ENCODE assay signal across 9 cellular contexts in the genomic region with DNA sequence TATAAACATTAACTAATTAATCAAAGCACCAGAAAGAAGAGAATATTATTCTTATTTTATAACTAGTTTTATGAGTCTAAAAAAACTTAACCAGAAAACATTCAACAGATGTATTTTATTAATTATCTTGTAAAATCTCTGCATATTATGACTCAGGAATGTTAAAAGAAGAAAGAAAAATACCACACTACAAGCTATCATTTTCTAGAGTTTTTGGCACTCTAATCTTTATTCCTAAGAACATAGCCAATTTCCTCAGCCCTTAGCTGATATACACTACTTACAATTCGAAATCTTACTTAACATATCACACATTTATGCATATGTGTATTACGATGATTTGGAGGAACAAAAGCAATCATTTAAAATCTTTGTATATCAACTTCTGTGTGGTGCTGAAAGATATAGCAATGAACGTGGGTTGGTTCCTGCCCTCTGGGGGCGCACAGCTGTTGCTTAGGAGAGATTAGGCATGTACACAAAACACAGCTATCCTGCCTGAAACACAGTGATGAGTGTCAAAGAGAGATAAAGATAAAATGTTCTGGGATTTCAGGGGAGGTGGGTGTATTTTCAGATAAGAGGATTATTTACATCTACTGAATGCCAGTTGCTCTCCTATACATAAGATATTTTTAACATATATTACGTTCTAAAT.
DNase-seq lines count a peak whose midpoint lies in the region; ATAC-seq, FAIRE-seq and TF ChIP-seq lines count a peak whose summit lies in the region.
"Had no signal": no experiment of that assay in that cellular context is flagged by ENCODE, and none has a peak within 500 bp of the region (broad histone marks: within the 10 kb centered on the region; RNA-seq: fewer than 3 reads in every experiment).

No MANE protein-coding gene starts in this region.

- ATAC-seq in foreskin keratinocyte: peak; percentile 54

- H3K27ac ChIP-seq in HEK293 (ENCODE audit: extremely low read depth, low read depth, low read length) (no peak overlapping the region), foreskin keratinocyte (no peak overlapping the region), small intestine (ENCODE audit: low read depth in 1 of 2, low read length in 1 of 2) (no peak overlapping the region), spleen (peak overlapping the region in 3 of 8 donors; percentile 28 to 51 (median 39))

- CTCF ChIA-PET in HEK293 (lab: Yijun Ruan, JAX): interaction anchor here (1.0 kb wide), 1 partner anchor 214 kb away, joined by 4 read pairs; no protein-coding TSS in a partner anchor

- 65 to 72% (median 66%) methylated on average over 5 of the region's 5 CpGs for WGBS in small intestine, 3 donors
- WGBS in spleen, 5 donors: 73 to 85% (median 85%) methylated on average over 5 of the region's 5 CpGs

- DNase-seq in activated CD4-positive, alpha-beta T cell treated with anti-CD3 and anti-CD28 coated beads, Interleukin-2, amount 50 U/mL, for 48 hours: peak; percentile 16
- no peak for DNase-seq in foreskin keratinocyte
- DNase-seq in small intestine: no peak
- no peak for DNase-seq in activated gamma-delta T cell treated with Interleukin-2 at 50 U/mL for 16 hours
- no peak for DNase-seq in NCI-H2029 (lab: John Stamatoyannopoulos, UW)
- DNase-seq in spleen: no peak
- no peak for DNase-seq in NCI-H146 (lab: John Stamatoyannopoulos, UW)
- DNase-seq: NCI-H2227 treated with DMSO at 0.1 percent for 48 hours had no signal

- H3K9me3 ChIP-seq in HEK293 (ENCODE audit: control insufficient read depth, insufficient read depth, low read depth, low read length): no peaks in the 10 kb centered on the region
- H3K9me3 ChIP-seq in small intestine (ENCODE audit: control insufficient read depth, low read depth): no peaks in the 10 kb centered on the region
- H3K9me3 ChIP-seq in spleen: no peaks in the 10 kb centered on the region

- peak; percentile 62 for FAIRE-seq in small intestine (lab: Jason Lieb, UNC)

- intact Hi-C loops in spleen (cut with DNase I; ENCODE audit: low total_unique reads): no loop called here

- H3K4me1 ChIP-seq in HEK293 (ENCODE audit: control insufficient read depth, insufficient read depth, low read length) (no peaks in the 10 kb centered on the region), foreskin keratinocyte (no peaks in the 10 kb centered on the region), small intestine (ENCODE audit: control insufficient read depth in 2 of 2, insufficient read depth in 1 of 2, low read depth in 1 of 2, low read length in 1 of 2) (no peaks in the 10 kb centered on the region), spleen (peaks cover 0 to 17% (median 0%) of the 10 kb centered on the region in 6 donors)

- POLR2A ChIA-PET in HEK293 (lab: Yijun Ruan, JAX): no interaction called here

- H3K36me3 ChIP-seq in HEK293 (ENCODE audit: control insufficient read depth in 2 of 2, insufficient read depth in 1 of 2, low read length in 2 of 2) (peaks cover 10 to 42% of the 10 kb centered on the region in 2 experiments), small intestine (ENCODE audit: control insufficient read depth in 2 of 2, insufficient read depth in 2 of 2, low read length in 2 of 2) (peaks cover 0 to 5% of the 10 kb centered on the region in 2 donors), spleen (peaks cover 3 to 100% (median 81%) of the 10 kb centered on the region in 6 donors)

- TF ChIP-seq POLR2A in spleen (IDR thresholded peaks at IDR 0.05): no peak

- H3K27me3 ChIP-seq in foreskin keratinocyte (no peaks in the 10 kb centered on the region), small intestine (ENCODE audit: control insufficient read depth in 2 of 2, insufficient read depth in 2 of 2, low read length in 2 of 2) (no peaks in the 10 kb centered on the region), spleen (replicated peaks in 1 of 7) (no peaks in the 10 kb centered on the region)

- TF ChIP-seq CTCF in HEK293 (tag by site-specific recombination; IDR thresholded peaks at IDR 0.05) (no peak), foreskin keratinocyte (conservative IDR thresholded peaks at IDR 0.05) (peak; percentile 13), spleen (IDR thresholded peaks at IDR 0.05 in 8 of 11, conservative IDR thresholded peaks at IDR 0.05 in 3 of 11) (no peak)

- H3K4me3 ChIP-seq in HEK293 (ENCODE audit: low read depth, low read length) (no peak overlapping the region), small intestine (ENCODE audit: low read depth in 1 of 2, low read length in 2 of 2) (no peak overlapping the region), spleen (no peak overlapping the region)

TF ChIP-seq in HEK293, 187 proteins besides CTCF, POLR2A, EP300 and RAD21:
- no peak for TF ChIP-seq ZIC2 (tag by site-specific recombination; IDR thresholded peaks at IDR 0.05)
- peak; percentile 92 for TF ChIP-seq EGR2 (tag by site-specific recombination; IDR thresholded peaks at IDR 0.05; ENCODE audit: low read depth)
- TF ChIP-seq, protein P1, sequence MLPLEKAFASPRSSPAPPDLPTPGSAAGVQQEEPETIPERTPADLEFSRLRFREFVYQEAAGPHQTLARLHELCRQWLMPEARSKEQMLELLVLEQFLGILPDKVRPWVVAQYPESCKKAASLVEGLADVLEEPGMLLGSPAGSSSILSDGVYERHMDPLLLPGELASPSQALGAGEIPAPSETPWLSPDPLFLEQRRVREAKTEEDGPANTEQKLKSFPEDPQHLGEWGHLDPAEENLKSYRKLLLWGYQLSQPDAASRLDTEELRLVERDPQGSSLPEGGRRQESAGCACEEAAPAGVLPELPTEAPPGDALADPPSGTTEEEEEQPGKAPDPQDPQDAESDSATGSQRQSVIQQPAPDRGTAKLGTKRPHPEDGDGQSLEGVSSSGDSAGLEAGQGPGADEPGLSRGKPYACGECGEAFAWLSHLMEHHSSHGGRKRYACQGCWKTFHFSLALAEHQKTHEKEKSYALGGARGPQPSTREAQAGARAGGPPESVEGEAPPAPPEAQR (tag by site-specific recombination; IDR thresholded peaks at IDR 0.05): no peak
- TF ChIP-seq MZF1 (tag by site-specific recombination; IDR thresholded peaks at IDR 0.05; ENCODE audit: borderline replicate concordance): no peak
- no peak for TF ChIP-seq ZNF175 (tag by site-specific recombination; IDR thresholded peaks at IDR 0.05)
- TF ChIP-seq, protein P2, sequence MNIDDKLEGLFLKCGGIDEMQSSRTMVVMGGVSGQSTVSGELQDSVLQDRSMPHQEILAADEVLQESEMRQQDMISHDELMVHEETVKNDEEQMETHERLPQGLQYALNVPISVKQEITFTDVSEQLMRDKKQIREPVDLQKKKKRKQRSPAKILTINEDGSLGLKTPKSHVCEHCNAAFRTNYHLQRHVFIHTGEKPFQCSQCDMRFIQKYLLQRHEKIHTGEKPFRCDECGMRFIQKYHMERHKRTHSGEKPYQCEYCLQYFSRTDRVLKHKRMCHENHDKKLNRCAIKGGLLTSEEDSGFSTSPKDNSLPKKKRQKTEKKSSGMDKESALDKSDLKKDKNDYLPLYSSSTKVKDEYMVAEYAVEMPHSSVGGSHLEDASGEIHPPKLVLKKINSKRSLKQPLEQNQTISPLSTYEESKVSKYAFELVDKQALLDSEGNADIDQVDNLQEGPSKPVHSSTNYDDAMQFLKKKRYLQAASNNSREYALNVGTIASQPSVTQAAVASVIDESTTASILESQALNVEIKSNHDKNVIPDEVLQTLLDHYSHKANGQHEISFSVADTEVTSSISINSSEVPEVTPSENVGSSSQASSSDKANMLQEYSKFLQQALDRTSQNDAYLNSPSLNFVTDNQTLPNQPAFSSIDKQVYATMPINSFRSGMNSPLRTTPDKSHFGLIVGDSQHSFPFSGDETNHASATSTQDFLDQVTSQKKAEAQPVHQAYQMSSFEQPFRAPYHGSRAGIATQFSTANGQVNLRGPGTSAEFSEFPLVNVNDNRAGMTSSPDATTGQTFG (tag by site-specific recombination; IDR thresholded peaks at IDR 0.05; ENCODE audit: borderline replicate concordance): no peak
- peak; percentile 26; the same call in 1 of the 2 replicates for TF ChIP-seq TRIM28 (IDR thresholded peaks at IDR 0.05; ENCODE audit: borderline replicate concordance, low read length)
- TF ChIP-seq ZBTB17 (tag by site-specific recombination; IDR thresholded peaks at IDR 0.05): no peak
- no peak for TF ChIP-seq ZNF501 (tag by site-specific recombination; IDR thresholded peaks at IDR 0.05)
- TF ChIP-seq ZNF433 (tag by site-specific recombination; IDR thresholded peaks at IDR 0.05; ENCODE audit: low read depth): no peak
- peak; percentile 92 for TF ChIP-seq ZFHX2 (tag by site-specific recombination; conservative IDR thresholded peaks at IDR 0.05)
- TF ChIP-seq ZNF169 (tag by site-specific recombination; IDR thresholded peaks at IDR 0.05): no peak
- no peak for TF ChIP-seq ZNF350 (tag by site-specific recombination; IDR thresholded peaks at IDR 0.05)

Comparison
In these comparisons a context has a peak if more than half of its experiments do, and no peak if none do; other contexts are left out.
1. DNase-seq: peak in activated CD4-positive, alpha-beta T cell treated with anti-CD3 and anti-CD28 coated beads, Interleukin-2, amount 50 U/mL, for 48 hours (2 of 2); none in foreskin keratinocyte (0 of 2), small intestine (single experiment), activated gamma-delta T cell treated with Interleukin-2 at 50 U/mL for 16 hours (single experiment), NCI-H2029 (single experiment), spleen (single experiment) and NCI-H146 (single experiment).